Comparison of ENCODE assay signal across 1 cellular context in genomic region chr7:6531492-6532279, GRCh38.
TF ChIP-seq lines count a peak whose summit lies in the region.

No MANE protein-coding gene starts in this region.

TF ChIP-seq in GM23338, 12 proteins besides CTCF, POLR2A, EP300 and RAD21 (continued from another document):
- TF ChIP-seq ZNF462 (CRISPR knock-in tag; IDR thresholded peaks at IDR 0.05) (no peak), POLR2AphosphoS5 (IDR thresholded peaks at IDR 0.05; ENCODE audit: low read depth) (no peak), EZH2phosphoT487 (IDR thresholded peaks at IDR 0.05; ENCODE audit: unreplicated experiment) (no peak), ETS1 (IDR thresholded peaks at IDR 0.05) (no peak; the same call in 1 of the 2 replicates), JUNB (IDR thresholded peaks at IDR 0.05; ENCODE audit: unreplicated experiment) (no peak), EZH2 (IDR thresholded peaks at IDR 0.05; ENCODE audit: low read depth, unreplicated experiment) (no peak), CREB1 (CRISPR knock-in tag; IDR thresholded peaks at IDR 0.05; ENCODE audit: low read depth) (no peak), NANOG (IDR thresholded peaks at IDR 0.05; ENCODE audit: borderline replicate concordance) (no peak), ZNF114 (CRISPR knock-in tag; IDR thresholded peaks at IDR 0.05) (no peak)
